Comparison of ENCODE assay signal across 1 cellular context in genomic region chr4:112309263-112309791, GRCh38.
A peak's percentile ranks its signal among the peaks of the same experiment; 100 is the strongest.
TF ChIP-seq lines count a peak whose summit lies in the region.

No MANE protein-coding gene starts in this region.

TF ChIP-seq in K562, 482 proteins besides CTCF, POLR2A, EP300 and RAD21:
- TF ChIP-seq ZNF766 (CRISPR knock-in tag; conservative IDR thresholded peaks at IDR 0.05) (0 out of 2 replicates have a peak, but pooled peaks have one; percentile 58), NFIC (IDR thresholded peaks at IDR 0.05) (peak; percentile 30; the same call in 1 of the 2 replicates)
TF ChIP-seq in K562: peak in this region for 2; not testable (repeated sequence) for 480.
